10 cellular contexts compared by ENCODE assay signal in genomic region chr6:155248021-155249001, GRCh38. TPM values are rescaled to one million over a fixed set of nuclear protein-coding genes. Genes with fewer than 3 reads are reported as not detected.
DNase-seq lines count a peak whose midpoint lies in the region; ATAC-seq and TF ChIP-seq lines count a peak whose summit lies in the region.
"Had no signal": no experiment of that assay in that cellular context is flagged by ENCODE, and none has a peak within 500 bp of the region (broad histone marks: within the 10 kb centered on the region; RNA-seq: fewer than 3 reads in every experiment).

No MANE protein-coding gene starts in this region.

- BruUV-seq in OCI-LY7 (replicated peaks; lab: Mats Ljungman, UMichigan), result no TSS peak

- no peak for TF ChIP-seq POLR2A in suprapubic skin (IDR thresholded peaks at IDR 0.05)

- CTCF ChIA-PET in OCI-LY7 (lab: Charles Lee; ENCODE audit: unreplicated experiment), result interaction anchor here (1.2 kb wide), 1 partner anchor 66 kb away, joined by 3 read pairs; no protein-coding TSS in a partner anchor

- POLR2A ChIA-PET in OCI-LY7 (lab: Charles Lee), result interaction anchor here (0.9 kb wide), 1 partner anchor 40 kb away, joined by 3 read pairs; no protein-coding TSS in a partner anchor

- DNase-seq in DMS 273 (lab: John Stamatoyannopoulos, UW; ENCODE audit: unreplicated experiment) (peak; percentile 47), DMS 273 treated with DMSO at 0.1 percent for 48 hours (lab: John Stamatoyannopoulos, UW) (no peak), GM23248 (peak; percentile 78), OCI-LY7 (ENCODE audit: low spot score) (peak; percentile 63), coronary artery (ENCODE audit: low spot score) (no peak), lower lobe of right lung (peak; percentile 80), suprapubic skin (ENCODE audit: low spot score in 2 of 2) (no peak)
- no peak for DNase-seq in activated CD4-positive, CD25-positive, alpha-beta regulatory T cell treated with anti-CD3 and anti-CD28 coated beads, Interleukin-2, amount 50 U/mL, for 72 hours

- H3K9me3 ChIP-seq in GM23248 (ENCODE audit: low read depth), result no peaks in the 10 kb centered on the region
- no peaks in the 10 kb centered on the region for H3K9me3 ChIP-seq in OCI-LY7 (ENCODE audit: low read length)
- no peaks in the 10 kb centered on the region for H3K9me3 ChIP-seq in lower lobe of right lung
- no peaks in the 10 kb centered on the region for H3K9me3 ChIP-seq in suprapubic skin
- H3K9me3 ChIP-seq: BLaER1 had no signal

- TF ChIP-seq EP300 in suprapubic skin (IDR thresholded peaks at IDR 0.05), result no peak

- H3K4me2 ChIP-seq in GM23248 (ENCODE audit: unreplicated experiment) (no peak overlapping the region), OCI-LY7 (ENCODE audit: low read length) (no peak overlapping the region)
- H3K4me2 ChIP-seq: BLaER1 had no signal

- no peaks in the 10 kb centered on the region for H4K20me1 ChIP-seq in GM23248 (ENCODE audit: insufficient read depth)
- no peaks in the 10 kb centered on the region for H4K20me1 ChIP-seq in OCI-LY7 (ENCODE audit: insufficient read depth, low read length)
- H4K20me1 ChIP-seq: BLaER1 had no signal

- ATAC-seq in lower lobe of right lung, result peak; percentile 94 to 95

- H3K27me3 ChIP-seq in GM23248 (replicated peaks; ENCODE audit: insufficient read depth), result no peaks in the 10 kb centered on the region
- H3K27me3 ChIP-seq in lower lobe of right lung (ENCODE audit: low read depth), result no peaks in the 10 kb centered on the region
- H3K27me3 ChIP-seq in suprapubic skin, result no peaks in the 10 kb centered on the region
- H3K27me3 ChIP-seq: BLaER1 had no signal

- H3K4me3 ChIP-seq in GM23248 (no peak overlapping the region), OCI-LY7 (ENCODE audit: low read depth, low read length, poor library complexity, severe bottlenecking) (no peak overlapping the region), coronary artery (peak overlapping the region; percentile 52), lower lobe of right lung (peak overlapping the region; percentile 34), suprapubic skin (no peak overlapping the region)
- H3K4me3 ChIP-seq: BLaER1 had no signal

- TF ChIP-seq CTCF in OCI-LY7 (conservative IDR thresholded peaks at IDR 0.05; ENCODE audit: low read length) (peak; percentile 89), coronary artery (IDR thresholded peaks at IDR 0.05) (peak; percentile 74), lower lobe of right lung (IDR thresholded peaks at IDR 0.05) (peak; percentile 69), suprapubic skin (IDR thresholded peaks at IDR 0.05) (peak; percentile 44 to 59)

- in situ Hi-C loops in GM23248 (cut with MboI), result loop anchor here (5.0 to 10.0 kb wide), 2 partner anchors 71 to 324 kb away; no protein-coding TSS in a partner anchor

- H3K9ac ChIP-seq in GM23248, result no peak overlapping the region
- H3K9ac ChIP-seq: BLaER1 had no signal

- WGBS in GM23248 (ENCODE audit: low coverage in 1 of 2, low lambda C conversion rate in 2 of 2, missing lambda C conversion rate in 2 of 2), 2 experiments, result 80 to 81% methylated on average over 28 to 30 of the region's 30 CpGs
- 57% methylated on average over 17 of the region's 30 CpGs for WGBS in suprapubic skin

- 0 out of 2 replicates have a peak, but pooled peaks cover 3% of the 10 kb centered on the region for H3K36me3 ChIP-seq in GM23248 (ENCODE audit: low read depth)
- peaks cover 80% of the 10 kb centered on the region for H3K36me3 ChIP-seq in OCI-LY7 (ENCODE audit: insufficient read depth, low read length)
- H3K36me3 ChIP-seq in lower lobe of right lung, result peaks cover 24% of the 10 kb centered on the region
- H3K36me3 ChIP-seq in suprapubic skin, result peaks cover 18% of the 10 kb centered on the region

- H3K79me2 ChIP-seq in GM23248 (ENCODE audit: insufficient read depth) (no peaks in the 10 kb centered on the region), OCI-LY7 (ENCODE audit: insufficient read depth, low read depth, low read length) (no peaks in the 10 kb centered on the region)

- H3K4me1 ChIP-seq in GM23248 (ENCODE audit: insufficient read depth) (no peaks in the 10 kb centered on the region), OCI-LY7 (ENCODE audit: insufficient read depth, low read length, poor library complexity, severe bottlenecking) (no peaks in the 10 kb centered on the region), lower lobe of right lung (no peaks in the 10 kb centered on the region), suprapubic skin (peaks cover 5% of the 10 kb centered on the region)
- H3K4me1 ChIP-seq: BLaER1 had no signal

- H3F3A ChIP-seq in GM23248 (ENCODE audit: insufficient read depth), result no peaks in the 10 kb centered on the region

- no peaks in the 10 kb centered on the region for H3K9me2 ChIP-seq in GM23248 (ENCODE audit: insufficient read depth)
- H3K9me2 ChIP-seq in OCI-LY7 (ENCODE audit: insufficient read depth, low read length), result no peaks in the 10 kb centered on the region

- intact Hi-C loops in OCI-LY7 (cut with micrococcal nuclease; ENCODE audit: unreplicated experiment) (loop anchor here (1.0 to 10.0 kb wide), 3 partner anchors 71 to 574 kb away; no protein-coding TSS in a partner anchor), lower lobe of right lung (cut with DNase I) (no loop called here)

- H2AFZ ChIP-seq in GM23248 (no peak overlapping the region), OCI-LY7 (ENCODE audit: low read length) (no peak overlapping the region)

- H3K27ac ChIP-seq in GM23248 (no peak overlapping the region), OCI-LY7 (ENCODE audit: low read depth, low read length, poor library complexity, severe bottlenecking) (no peak overlapping the region), coronary artery (peak overlapping the region in 1 of 2 donors; percentile 53), lower lobe of right lung (peak overlapping the region; percentile 70), suprapubic skin (no peak overlapping the region)
- H3K27ac ChIP-seq: BLaER1 had no signal

RNA-seq across cellular contexts. Expression of gene CLDN20, which starts 15.5 kb away (rescaled TPM):
- not detected in 2 replicates for total RNA-seq in GM23248 (2014; rRNA removed; shearing (Covaris generic))
- polyA plus RNA-seq in GM23248 (2016; fragmentation: Nextera tagmentation; extraction: Ambion mirVana), result not detected in 2 replicates
- not detected in 2 replicates for total RNA-seq in OCI-LY7 (2014; rRNA removed; shearing (Covaris generic))
- total RNA-seq in OCI-LY7 (2022), result not detected in 2 replicates
- total RNA-seq in lower lobe of right lung, result not detected
- total RNA-seq in suprapubic skin, result not detected
- polyA plus RNA-seq: adipose tissue had no signal

Comparison
In these comparisons a context has a peak if more than half of its experiments do, and no peak if none do; other contexts are left out.
1. DNase-seq: peak in DMS 273 (single experiment), GM23248 (single experiment), OCI-LY7 (single experiment) and lower lobe of right lung (single experiment); none in DMS 273 treated with DMSO at 0.1 percent for 48 hours (single experiment), coronary artery (single experiment), suprapubic skin (0 of 2) and activated CD4-positive, CD25-positive, alpha-beta regulatory T cell treated with anti-CD3 and anti-CD28 coated beads, Interleukin-2, amount 50 U/mL, for 72 hours (single experiment).
2. H3K4me3 ChIP-seq: peak in coronary artery (single experiment) and lower lobe of right lung (single experiment); none in GM23248 (single experiment), OCI-LY7 (single experiment) and suprapubic skin (single experiment).
3. Peak in every context shown above with its lines, with median percentiles within 50 percentile points of each other: CTCF ChIP-seq.